ENCODE assay signal across 9 cellular contexts in genomic region chr13:80048802-80049201, GRCh38.
DNase-seq lines count a peak whose midpoint lies in the region; ATAC-seq and TF ChIP-seq lines count a peak whose summit lies in the region.
"Had no signal": no experiment of that assay in that cellular context is flagged by ENCODE, and none has a peak within 500 bp of the region (broad histone marks: within the 10 kb centered on the region; RNA-seq: fewer than 3 reads in every experiment).

No MANE protein-coding gene starts in this region.

- no peak for TF ChIP-seq POLR2A in adrenal gland (IDR thresholded peaks at IDR 0.05)

- H3K4me1 Mint-ChIP-seq in progenitor cell of endocrine pancreas (ENCODE audit: low read depth) = peaks cover 12% of the 10 kb centered on the region

- ATAC-seq in GM21528 (IDR thresholded peaks at IDR 0.05; ENCODE audit: low FRiP score, unreplicated experiment) (peak; percentile 99), right cardiac atrium (peak; percentile 97 to 99)

- in situ Hi-C loops in SK-MEL-5 (cut with HindIII; ENCODE audit: low pct_unique_long_range_greater_than_20kb, low sequenced_read_pairs) = no loop called here

- WGBS in adrenal gland, 4 donors = 0 to 4% (median 1%) methylated on average over 7 of the region's 7 CpGs
- WGBS in right cardiac atrium = under 1% methylated on average over 7 of the region's 7 CpGs

- H3K27ac ChIP-seq in adrenal gland (peak overlapping the region in 1 of 5 donors; percentile 27), right cardiac atrium (ENCODE audit: low read length) (no peak overlapping the region)

- peaks cover 3% of the 10 kb centered on the region for H3K27me3 Mint-ChIP-seq in progenitor cell of endocrine pancreas
- H3K27me3 Mint-ChIP-seq: activated naive CD4-positive, alpha-beta T cell treated with anti-CD3 and anti-CD28 coated beads, Interleukin-2, amount 50 U/mL, for 24 hours had no signal

- H3K9me3 Mint-ChIP-seq in progenitor cell of endocrine pancreas (ENCODE audit: low read depth) = no peaks in the 10 kb centered on the region
- H3K9me3 Mint-ChIP-seq: activated naive CD4-positive, alpha-beta T cell treated with anti-CD3 and anti-CD28 coated beads, Interleukin-2, amount 50 U/mL, for 24 hours had no signal

- no peak overlapping the region for H3K27ac Mint-ChIP-seq in progenitor cell of endocrine pancreas
- H3K27ac Mint-ChIP-seq: activated naive CD4-positive, alpha-beta T cell treated with anti-CD3 and anti-CD28 coated beads, Interleukin-2, amount 50 U/mL, for 24 hours had no signal

- no peaks in the 10 kb centered on the region for H3K36me3 ChIP-seq in adrenal gland (replicated peaks in 1 of 2)
- H3K36me3 ChIP-seq in skeletal muscle satellite cell (ENCODE audit: insufficient read depth, low read length) = no peaks in the 10 kb centered on the region

- H3K4me1 ChIP-seq in adrenal gland (replicated peaks in 1 of 2) (peaks cover 0 to 14% of the 10 kb centered on the region in 2 donors), right cardiac atrium (ENCODE audit: control insufficient read depth, insufficient read depth, low read length) (no peaks in the 10 kb centered on the region), skeletal muscle satellite cell (ENCODE audit: control insufficient read depth, insufficient read depth, low read length) (peaks cover 35% of the 10 kb centered on the region)

- H3K9me3 ChIP-seq in adrenal gland (replicated peaks in 1 of 3) (no peaks in the 10 kb centered on the region), right cardiac atrium (ENCODE audit: control insufficient read depth, low read length) (no peaks in the 10 kb centered on the region), skeletal muscle satellite cell (replicated peaks; ENCODE audit: low read length) (no peaks in the 10 kb centered on the region)

- H3K27me3 ChIP-seq in adrenal gland = no peaks in the 10 kb centered on the region
- H3K27me3 ChIP-seq in right cardiac atrium (ENCODE audit: control insufficient read depth, insufficient read depth) = no peaks in the 10 kb centered on the region
- no peaks in the 10 kb centered on the region for H3K27me3 ChIP-seq in skeletal muscle satellite cell (ENCODE audit: control insufficient read depth, insufficient read depth, low read length)

- H3K4me2 ChIP-seq in skeletal muscle satellite cell (ENCODE audit: low read length) = peak overlapping the region; percentile 40

- H3K36me3 Mint-ChIP-seq in progenitor cell of endocrine pancreas (ENCODE audit: insufficient read depth) = no peaks in the 10 kb centered on the region
- H3K36me3 Mint-ChIP-seq: activated naive CD4-positive, alpha-beta T cell treated with anti-CD3 and anti-CD28 coated beads, Interleukin-2, amount 50 U/mL, for 24 hours had no signal

- intact Hi-C loops in adrenal gland (cut with DNase I) (no loop called here), right cardiac atrium (cut with DNase I) (no loop called here)

- no peak overlapping the region for H3K4me3 Mint-ChIP-seq in progenitor cell of endocrine pancreas (ENCODE audit: low read depth)
- H3K4me3 Mint-ChIP-seq: activated naive CD4-positive, alpha-beta T cell treated with anti-CD3 and anti-CD28 coated beads, Interleukin-2, amount 50 U/mL, for 24 hours had no signal

- peak; percentile 97 for DNase-seq in EH (ENCODE audit: low read depth)
- DNase-seq in HT-29 (ENCODE audit: low spot score) = peak; percentile 62
- peak; percentile 100 for DNase-seq in SK-MEL-5 (ENCODE audit: low read depth, low spot score)
- DNase-seq in adrenal gland = peak; percentile 71 to 91 (median 82)
- DNase-seq in right cardiac atrium = peak; percentile 82 to 86 (median 85)
- DNase-seq in progenitor cell of endocrine pancreas (ENCODE audit: low spot score, unreplicated experiment) = no peak

- peak overlapping the region; percentile 67 for H3K9ac ChIP-seq in skeletal muscle satellite cell (ENCODE audit: low read depth, low read length)

- TF ChIP-seq CTCF in adrenal gland (IDR thresholded peaks at IDR 0.05) = no peak
- TF ChIP-seq CTCF in progenitor cell of endocrine pancreas (IDR thresholded peaks at IDR 0.05; ENCODE audit: unreplicated experiment) = no peak

- H3K4me3 ChIP-seq in adrenal gland (peak overlapping the region in 1 of 4 donors; percentile 13), right cardiac atrium (ENCODE audit: low read length) (no peak overlapping the region), skeletal muscle satellite cell (ENCODE audit: low read length) (no peak overlapping the region)
